1 cellular context compared by ENCODE assay signal in genomic region chr11:119337581-119338317, GRCh38.
TF ChIP-seq lines count a peak whose summit lies in the region.

No MANE protein-coding gene starts in this region.

TF ChIP-seq in neural cell, 6 proteins besides CTCF, POLR2A, EP300 and RAD21 (continued from another document):
- TF ChIP-seq REST (IDR thresholded peaks at IDR 0.05; ENCODE audit: borderline replicate concordance) (no peak), EZH2 (IDR thresholded peaks at IDR 0.05; ENCODE audit: borderline replicate concordance, insufficient read depth, low read length, poor library complexity, severe bottlenecking) (no peak)
